Comparison of ENCODE assay signal across 1 cellular context in genomic region chr15:42920281-42921048, GRCh38.
TF ChIP-seq lines count a peak whose summit lies in the region.

TTBK2 (minus strand) TSS chr15:42920778; CDS start chr15:42878617, 42,161 bp downstream.

TF ChIP-seq in K562, 482 proteins besides CTCF, POLR2A, EP300 and RAD21 (continued from another document and continues in another):
- TF ChIP-seq PATZ1 (CRISPR knock-in tag; IDR thresholded peaks at IDR 0.05; ENCODE audit: borderline replicate concordance): no peak
- TF ChIP-seq, protein P1, sequence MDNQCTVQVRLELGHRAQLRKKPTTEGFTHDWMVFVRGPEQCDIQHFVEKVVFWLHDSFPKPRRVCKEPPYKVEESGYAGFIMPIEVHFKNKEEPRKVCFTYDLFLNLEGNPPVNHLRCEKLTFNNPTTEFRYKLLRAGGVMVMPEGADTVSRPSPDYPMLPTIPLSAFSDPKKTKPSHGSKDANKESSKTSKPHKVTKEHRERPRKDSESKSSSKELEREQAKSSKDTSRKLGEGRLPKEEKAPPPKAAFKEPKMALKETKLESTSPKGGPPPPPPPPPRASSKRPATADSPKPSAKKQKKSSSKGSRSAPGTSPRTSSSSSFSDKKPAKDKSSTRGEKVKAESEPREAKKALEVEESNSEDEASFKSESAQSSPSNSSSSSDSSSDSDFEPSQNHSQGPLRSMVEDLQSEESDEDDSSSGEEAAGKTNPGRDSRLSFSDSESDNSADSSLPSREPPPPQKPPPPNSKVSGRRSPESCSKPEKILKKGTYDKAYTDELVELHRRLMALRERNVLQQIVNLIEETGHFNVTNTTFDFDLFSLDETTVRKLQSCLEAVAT (IDR thresholded peaks at IDR 0.05): peak in 1 of 2 experiments; percentile 86; a peak in 2 of 4 replicates
- TF ChIP-seq MTA2 (IDR thresholded peaks at IDR 0.05; ENCODE audit: low read depth): no peak
- peak in 1 of 2 experiments; percentile 98; a peak in 2 of 4 replicates for TF ChIP-seq ZNF639 (CRISPR knock-in tag; conservative IDR thresholded peaks at IDR 0.05 in 1 of 2, IDR thresholded peaks at IDR 0.05 in 1 of 2)
- TF ChIP-seq, protein P2, sequence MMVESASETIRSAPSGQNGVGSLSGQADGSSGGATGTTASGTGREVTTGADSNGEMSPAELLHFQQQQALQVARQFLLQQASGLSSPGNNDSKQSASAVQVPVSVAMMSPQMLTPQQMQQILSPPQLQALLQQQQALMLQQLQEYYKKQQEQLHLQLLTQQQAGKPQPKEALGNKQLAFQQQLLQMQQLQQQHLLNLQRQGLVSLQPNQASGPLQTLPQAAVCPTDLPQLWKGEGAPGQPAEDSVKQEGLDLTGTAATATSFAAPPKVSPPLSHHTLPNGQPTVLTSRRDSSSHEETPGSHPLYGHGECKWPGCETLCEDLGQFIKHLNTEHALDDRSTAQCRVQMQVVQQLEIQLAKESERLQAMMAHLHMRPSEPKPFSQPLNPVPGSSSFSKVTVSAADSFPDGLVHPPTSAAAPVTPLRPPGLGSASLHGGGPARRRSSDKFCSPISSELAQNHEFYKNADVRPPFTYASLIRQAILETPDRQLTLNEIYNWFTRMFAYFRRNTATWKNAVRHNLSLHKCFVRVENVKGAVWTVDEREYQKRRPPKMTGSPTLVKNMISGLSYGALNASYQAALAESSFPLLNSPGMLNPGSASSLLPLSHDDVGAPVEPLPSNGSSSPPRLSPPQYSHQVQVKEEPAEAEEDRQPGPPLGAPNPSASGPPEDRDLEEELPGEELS (CRISPR knock-in tag; IDR thresholded peaks at IDR 0.05; ENCODE audit: borderline replicate concordance): no peak
- TF ChIP-seq, protein P3, sequence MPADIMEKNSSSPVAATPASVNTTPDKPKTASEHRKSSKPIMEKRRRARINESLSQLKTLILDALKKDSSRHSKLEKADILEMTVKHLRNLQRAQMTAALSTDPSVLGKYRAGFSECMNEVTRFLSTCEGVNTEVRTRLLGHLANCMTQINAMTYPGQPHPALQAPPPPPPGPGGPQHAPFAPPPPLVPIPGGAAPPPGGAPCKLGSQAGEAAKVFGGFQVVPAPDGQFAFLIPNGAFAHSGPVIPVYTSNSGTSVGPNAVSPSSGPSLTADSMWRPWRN (IDR thresholded peaks at IDR 0.05; ENCODE audit: low read depth): 0 out of 2 replicates have a peak, but pooled peaks have one; percentile 36
- no peak for TF ChIP-seq CBX3 (IDR thresholded peaks at IDR 0.05; ENCODE audit: borderline replicate concordance in 1 of 2, low read length in 2 of 2)
- TF ChIP-seq ZNF830 (CRISPR knock-in tag; IDR thresholded peaks at IDR 0.05): no peak
- no peak for TF ChIP-seq ZNF764 (CRISPR knock-in tag; IDR thresholded peaks at IDR 0.05; ENCODE audit: low read depth)
- no peak for TF ChIP-seq RNF2 (IDR thresholded peaks at IDR 0.05)
- TF ChIP-seq, protein P4, sequence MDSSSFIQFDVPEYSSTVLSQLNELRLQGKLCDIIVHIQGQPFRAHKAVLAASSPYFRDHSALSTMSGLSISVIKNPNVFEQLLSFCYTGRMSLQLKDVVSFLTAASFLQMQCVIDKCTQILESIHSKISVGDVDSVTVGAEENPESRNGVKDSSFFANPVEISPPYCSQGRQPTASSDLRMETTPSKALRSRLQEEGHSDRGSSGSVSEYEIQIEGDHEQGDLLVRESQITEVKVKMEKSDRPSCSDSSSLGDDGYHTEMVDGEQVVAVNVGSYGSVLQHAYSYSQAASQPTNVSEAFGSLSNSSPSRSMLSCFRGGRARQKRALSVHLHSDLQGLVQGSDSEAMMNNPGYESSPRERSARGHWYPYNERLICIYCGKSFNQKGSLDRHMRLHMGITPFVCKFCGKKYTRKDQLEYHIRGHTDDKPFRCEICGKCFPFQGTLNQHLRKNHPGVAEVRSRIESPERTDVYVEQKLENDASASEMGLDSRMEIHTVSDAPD (CRISPR knock-in tag; IDR thresholded peaks at IDR 0.05): no peak
- TF ChIP-seq ZC3H8 (IDR thresholded peaks at IDR 0.05): no peak
- TF ChIP-seq, protein P5, sequence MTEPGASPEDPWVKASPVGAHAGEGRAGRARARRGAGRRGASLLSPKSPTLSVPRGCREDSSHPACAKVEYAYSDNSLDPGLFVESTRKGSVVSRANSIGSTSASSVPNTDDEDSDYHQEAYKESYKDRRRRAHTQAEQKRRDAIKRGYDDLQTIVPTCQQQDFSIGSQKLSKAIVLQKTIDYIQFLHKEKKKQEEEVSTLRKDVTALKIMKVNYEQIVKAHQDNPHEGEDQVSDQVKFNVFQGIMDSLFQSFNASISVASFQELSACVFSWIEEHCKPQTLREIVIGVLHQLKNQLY (CRISPR knock-in tag; conservative IDR thresholded peaks at IDR 0.05): no peak
- TF ChIP-seq CC2D1A (IDR thresholded peaks at IDR 0.05): no peak
- TF ChIP-seq PHB (CRISPR knock-in tag; IDR thresholded peaks at IDR 0.05): no peak
- no peak for TF ChIP-seq NFXL1 (CRISPR knock-in tag; IDR thresholded peaks at IDR 0.05)
- no peak for TF ChIP-seq BDP1 (IDR thresholded peaks at IDR 0.05; ENCODE audit: insufficient read depth, insufficient read length)
- TF ChIP-seq SAP30 (IDR thresholded peaks at IDR 0.05; ENCODE audit: borderline replicate concordance, insufficient read depth, low read depth, low read length, poor library complexity, severe bottlenecking): no peak
- no peak for TF ChIP-seq XRCC3 (IDR thresholded peaks at IDR 0.05)
- no peak for TF ChIP-seq ZZZ3 (IDR thresholded peaks at IDR 0.05)
- TF ChIP-seq CBX8 (IDR thresholded peaks at IDR 0.05; ENCODE audit: borderline replicate concordance, extremely low read depth, low read depth, low read length, poor library complexity, severe bottlenecking): no peak
- TF ChIP-seq ZEB2 (IDR thresholded peaks at IDR 0.05): no peak
- peak; percentile 70 for TF ChIP-seq TBP (optimal IDR thresholded peaks at IDR 0.05; ENCODE audit: low read depth, low read length)
- no peak for TF ChIP-seq HOMEZ (CRISPR knock-in tag; IDR thresholded peaks at IDR 0.05)
- no peak for TF ChIP-seq SIRT6 (IDR thresholded peaks at IDR 0.05; ENCODE audit: low read depth, low read length)
- no peak for TF ChIP-seq SREBF1 (IDR thresholded peaks at IDR 0.05; ENCODE audit: borderline replicate concordance, low read depth, low read length)
- TF ChIP-seq TAL1 (IDR thresholded peaks at IDR 0.05): no peak
- TF ChIP-seq, protein P6, sequence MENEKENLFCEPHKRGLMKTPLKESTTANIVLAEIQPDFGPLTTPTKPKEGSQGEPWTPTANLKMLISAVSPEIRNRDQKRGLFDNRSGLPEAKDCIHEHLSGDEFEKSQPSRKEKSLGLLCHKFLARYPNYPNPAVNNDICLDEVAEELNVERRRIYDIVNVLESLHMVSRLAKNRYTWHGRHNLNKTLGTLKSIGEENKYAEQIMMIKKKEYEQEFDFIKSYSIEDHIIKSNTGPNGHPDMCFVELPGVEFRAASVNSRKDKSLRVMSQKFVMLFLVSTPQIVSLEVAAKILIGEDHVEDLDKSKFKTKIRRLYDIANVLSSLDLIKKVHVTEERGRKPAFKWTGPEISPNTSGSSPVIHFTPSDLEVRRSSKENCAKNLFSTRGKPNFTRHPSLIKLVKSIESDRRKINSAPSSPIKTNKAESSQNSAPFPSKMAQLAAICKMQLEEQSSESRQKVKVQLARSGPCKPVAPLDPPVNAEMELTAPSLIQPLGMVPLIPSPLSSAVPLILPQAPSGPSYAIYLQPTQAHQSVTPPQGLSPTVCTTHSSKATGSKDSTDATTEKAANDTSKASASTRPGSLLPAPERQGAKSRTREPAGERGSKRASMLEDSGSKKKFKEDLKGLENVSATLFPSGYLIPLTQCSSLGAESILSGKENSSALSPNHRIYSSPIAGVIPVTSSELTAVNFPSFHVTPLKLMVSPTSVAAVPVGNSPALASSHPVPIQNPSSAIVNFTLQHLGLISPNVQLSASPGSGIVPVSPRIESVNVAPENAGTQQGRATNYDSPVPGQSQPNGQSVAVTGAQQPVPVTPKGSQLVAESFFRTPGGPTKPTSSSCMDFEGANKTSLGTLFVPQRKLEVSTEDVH (IDR thresholded peaks at IDR 0.05; ENCODE audit: low read depth, partially characterized antibody): peak; percentile 81
- TF ChIP-seq, protein P7, sequence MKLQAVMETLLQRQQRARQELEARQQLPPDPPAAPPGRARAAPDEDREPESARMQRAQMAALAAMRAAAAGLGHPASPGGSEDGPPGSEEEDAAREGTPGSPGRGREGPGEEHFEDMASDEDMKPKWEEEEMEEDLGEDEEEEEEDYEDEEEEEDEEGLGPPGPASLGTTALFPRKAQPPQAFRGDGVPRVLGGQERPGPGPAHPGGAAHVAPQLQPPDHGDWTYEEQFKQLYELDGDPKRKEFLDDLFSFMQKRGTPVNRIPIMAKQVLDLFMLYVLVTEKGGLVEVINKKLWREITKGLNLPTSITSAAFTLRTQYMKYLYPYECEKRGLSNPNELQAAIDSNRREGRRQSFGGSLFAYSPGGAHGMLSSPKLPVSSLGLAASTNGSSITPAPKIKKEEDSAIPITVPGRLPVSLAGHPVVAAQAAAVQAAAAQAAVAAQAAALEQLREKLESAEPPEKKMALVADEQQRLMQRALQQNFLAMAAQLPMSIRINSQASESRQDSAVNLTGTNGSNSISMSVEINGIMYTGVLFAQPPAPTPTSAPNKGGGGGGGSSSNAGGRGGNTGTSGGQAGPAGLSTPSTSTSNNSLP (IDR thresholded peaks at IDR 0.05; ENCODE audit: borderline replicate concordance, low read depth, low read length): no peak
- no peak for TF ChIP-seq NFRKB (IDR thresholded peaks at IDR 0.05; ENCODE audit: low read depth)
- TF ChIP-seq MCM3 (IDR thresholded peaks at IDR 0.05): no peak
- TF ChIP-seq NFYB (IDR thresholded peaks at IDR 0.05; ENCODE audit: extremely low read depth, insufficient read length): peak; percentile 99
- TF ChIP-seq RFX5 (IDR thresholded peaks at IDR 0.05; ENCODE audit: low read depth, low read length): no peak
- 0 out of 2 replicates have a peak, but pooled peaks have one; percentile 36 for TF ChIP-seq ARID4B (CRISPR knock-in tag; IDR thresholded peaks at IDR 0.05)
- no peak for TF ChIP-seq TRIM28 (IDR thresholded peaks at IDR 0.05)
- TF ChIP-seq SIN3B (IDR thresholded peaks at IDR 0.05; ENCODE audit: low read depth): 0 out of 2 replicates have a peak, but pooled peaks have one; percentile 31
- peak; percentile 99 for TF ChIP-seq SP1 (CRISPR knock-in tag; IDR thresholded peaks at IDR 0.05)
